ENCODE assay signal across 11 cellular contexts in the genomic region with DNA sequence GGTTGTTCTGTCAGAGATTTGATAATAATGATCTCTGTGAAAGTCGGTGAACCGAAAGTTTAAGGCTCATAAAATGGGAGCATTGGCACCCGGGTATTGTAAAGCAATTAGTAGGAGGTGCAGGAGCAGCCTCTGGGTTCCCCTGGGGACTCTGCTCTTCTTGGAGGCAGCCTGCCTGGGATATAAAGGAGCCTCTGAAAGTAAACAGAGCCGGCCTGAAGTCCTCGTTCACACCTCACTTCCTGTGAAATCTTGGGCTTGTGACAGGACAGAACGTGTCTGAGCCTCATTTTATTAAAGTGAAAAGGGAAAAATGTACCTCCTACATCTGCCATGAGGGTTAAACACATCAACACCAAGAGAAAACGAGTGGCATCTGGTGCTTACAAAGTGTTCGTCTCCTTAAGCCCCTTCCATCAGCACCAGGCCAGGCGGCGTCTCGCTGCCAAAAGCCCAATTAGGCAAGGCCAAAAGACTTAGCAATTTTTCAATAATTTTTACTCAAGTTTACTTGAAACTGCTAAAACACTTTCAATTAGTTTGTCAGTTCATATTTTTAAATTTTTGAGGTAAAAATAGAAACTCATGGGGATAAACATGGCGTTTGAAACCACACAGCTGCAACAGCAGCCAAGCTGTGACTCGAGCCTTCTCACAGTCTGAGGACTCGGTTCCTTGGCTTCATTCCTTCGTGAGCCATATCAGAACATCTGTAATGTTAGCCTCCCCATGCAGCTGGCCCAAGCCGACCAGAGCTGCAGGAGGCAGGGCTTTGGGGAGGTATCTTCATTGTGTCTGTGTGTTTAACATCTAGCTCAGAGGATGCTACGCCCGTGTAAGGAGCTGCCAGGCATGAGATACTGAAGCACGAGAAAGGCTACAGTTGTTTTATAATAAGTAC. TPM values are rescaled to one million over a fixed set of nuclear protein-coding genes. Genes with fewer than 3 reads are reported as not detected.
DNase-seq lines count a peak whose midpoint lies in the region; ATAC-seq, FAIRE-seq and TF ChIP-seq lines count a peak whose summit lies in the region.
"Had no signal": no experiment of that assay in that cellular context is flagged by ENCODE, and none has a peak within 500 bp of the region (broad histone marks: within the 10 kb centered on the region; RNA-seq: fewer than 3 reads in every experiment).

No MANE protein-coding gene starts in this region.

- H3K79me2 ChIP-seq in fibroblast of lung (ENCODE audit: control insufficient read depth, insufficient read depth, low read length), result no peaks in the 10 kb centered on the region

- H3K36me3 ChIP-seq in fibroblast of lung (ENCODE audit: control insufficient read depth, insufficient read depth, low read length), result no peaks in the 10 kb centered on the region
- no peaks in the 10 kb centered on the region for H3K36me3 ChIP-seq in rectal smooth muscle tissue (ENCODE audit: control insufficient read depth, insufficient read depth, low read length)
- H3K36me3 ChIP-seq in naive thymus-derived CD4-positive, alpha-beta T cell (ENCODE audit: control insufficient read depth in 2 of 3, insufficient read depth in 3 of 3, low read length in 3 of 3), result no peaks in the 10 kb centered on the region

- TF ChIP-seq CTCF in fibroblast of lung (conservative IDR thresholded peaks at IDR 0.05 in 1 of 2, IDR thresholded peaks at IDR 0.05 in 1 of 2; ENCODE audit: low read depth in 1 of 2, low read length in 2 of 2) (no peak), D721Med (IDR thresholded peaks at IDR 0.05; ENCODE audit: insufficient read depth, missing control alignments) (no peak)

- no peak overlapping the region for H3K4me2 ChIP-seq in fibroblast of lung (ENCODE audit: extremely low read depth, insufficient read depth, low read length)

- H3K9ac ChIP-seq in fibroblast of lung (ENCODE audit: insufficient read depth, low read length) (no peak overlapping the region), rectal smooth muscle tissue (ENCODE audit: low read length) (no peak overlapping the region)

- no peaks in the 10 kb centered on the region for H3K9me3 Mint-ChIP-seq in naive thymus-derived CD4-positive, alpha-beta T cell
- H3K9me3 Mint-ChIP-seq: activated naive CD4-positive, alpha-beta T cell treated with anti-CD3 and anti-CD28 coated beads for 36 hours had no signal

- H3K36me3 Mint-ChIP-seq in naive thymus-derived CD4-positive, alpha-beta T cell, result peaks cover 0 to 2% (median 0%) of the 10 kb centered on the region in 5 donors

- no peaks in the 10 kb centered on the region for H4K20me1 ChIP-seq in fibroblast of lung (ENCODE audit: control insufficient read depth, extremely low read depth, insufficient read depth, low read length)

- CTCF ChIA-PET in naive thymus-derived CD4-positive, alpha-beta T cell (lab: Charles Lee), result no interaction called here

- no peaks in the 10 kb centered on the region for H3K9me3 ChIP-seq in fibroblast of lung (ENCODE audit: control insufficient read depth, insufficient read depth, low read depth, low read length)
- H3K9me3 ChIP-seq in naive thymus-derived CD4-positive, alpha-beta T cell (ENCODE audit: control insufficient read depth in 2 of 3, low read length in 3 of 3), result no peaks in the 10 kb centered on the region

- peaks cover 5% of the 10 kb centered on the region for H3K27me3 ChIP-seq in fibroblast of lung (ENCODE audit: control insufficient read depth, insufficient read depth, low read length)
- H3K27me3 ChIP-seq in rectal smooth muscle tissue (ENCODE audit: control insufficient read depth, insufficient read depth, low read length), result no peaks in the 10 kb centered on the region
- no peaks in the 10 kb centered on the region for H3K27me3 ChIP-seq in naive thymus-derived CD4-positive, alpha-beta T cell (ENCODE audit: control insufficient read depth in 2 of 2, insufficient read depth in 2 of 2, low read length in 2 of 2)

- H3K4me1 Mint-ChIP-seq in naive thymus-derived CD4-positive, alpha-beta T cell, result peaks cover 0 to 2% (median 0%) of the 10 kb centered on the region in 7 donors

- no peak for ATAC-seq in HG03139 (IDR thresholded peaks at IDR 0.05; ENCODE audit: unreplicated experiment)
- ATAC-seq in HG02884 (IDR thresholded peaks at IDR 0.05; ENCODE audit: unreplicated experiment), result no peak
- ATAC-seq in naive thymus-derived CD4-positive, alpha-beta T cell, result no peak

- TF ChIP-seq POLR2A in GM12891 (IDR thresholded peaks at IDR 0.05; ENCODE audit: low read depth, low read length), result no peak

- H3K27ac Mint-ChIP-seq in naive thymus-derived CD4-positive, alpha-beta T cell, result no peak overlapping the region
- H3K27ac Mint-ChIP-seq: activated naive CD4-positive, alpha-beta T cell treated with anti-CD3 and anti-CD28 coated beads for 36 hours had no signal

- POLR2A ChIA-PET in naive thymus-derived CD4-positive, alpha-beta T cell (lab: Charles Lee), result no interaction called here

- DNase-seq in GM12891 (ENCODE audit: insufficient read length, low spot score) (no peak), NCI-H2227 (lab: John Stamatoyannopoulos, UW; ENCODE audit: unreplicated experiment) (peak; percentile 39), fibroblast of lung (ENCODE audit: low read depth in 2 of 2) (peak; percentile 54 to 72), D721Med (ENCODE audit: insufficient read length, low spot score) (no peak)
- DNase-seq in naive thymus-derived CD4-positive, alpha-beta T cell, result no peak
- DNase-seq: activated naive CD4-positive, alpha-beta T cell treated with anti-CD3 and anti-CD28 coated beads for 36 hours; head of caudate nucleus had no signal

- intact Hi-C loops in naive thymus-derived CD4-positive, alpha-beta T cell (cut with micrococcal nuclease), result no loop called here

- peaks cover 37 to 74% (median 51%) of the 10 kb centered on the region in 5 donors for H3K27me3 Mint-ChIP-seq in naive thymus-derived CD4-positive, alpha-beta T cell

- H3K4me3 Mint-ChIP-seq in naive thymus-derived CD4-positive, alpha-beta T cell, result no peak overlapping the region
- H3K4me3 Mint-ChIP-seq: activated naive CD4-positive, alpha-beta T cell treated with anti-CD3 and anti-CD28 coated beads for 36 hours had no signal

- H3K4me1 ChIP-seq in fibroblast of lung (ENCODE audit: control insufficient read depth, extremely low read depth, insufficient read depth, low read length) (peaks cover 4% of the 10 kb centered on the region), rectal smooth muscle tissue (ENCODE audit: control insufficient read depth, insufficient read depth, low read length) (peaks cover 15% of the 10 kb centered on the region)
- H3K4me1 ChIP-seq in naive thymus-derived CD4-positive, alpha-beta T cell (ENCODE audit: control insufficient read depth in 2 of 2, insufficient read depth in 2 of 2, low read length in 2 of 2), result no peaks in the 10 kb centered on the region

- H2AFZ ChIP-seq in fibroblast of lung (ENCODE audit: low read length), result peak overlapping the region; percentile 90

- FAIRE-seq in GM12891 (lab: Jason Lieb, UNC), result peak; percentile 28
- FAIRE-seq in D721Med (lab: Jason Lieb, UNC), result no peak

- no peak overlapping the region for H3K27ac ChIP-seq in fibroblast of lung (ENCODE audit: insufficient read depth, low read length)
- H3K27ac ChIP-seq in rectal smooth muscle tissue (ENCODE audit: low read depth, low read length), result peak overlapping the region; percentile 55
- no peak overlapping the region for H3K27ac ChIP-seq in naive thymus-derived CD4-positive, alpha-beta T cell (ENCODE audit: low read depth, low read length)
- H3K27ac ChIP-seq: VCaP had no signal

- peak overlapping the region in 1 of 4 experiments; percentile 17 for H3K4me3 ChIP-seq in fibroblast of lung (replicated peaks in 1 of 4; ENCODE audit: control extremely low read depth in 1 of 4, insufficient read depth in 1 of 4, low read depth in 3 of 4, low read length in 4 of 4)
- no peak overlapping the region for H3K4me3 ChIP-seq in rectal smooth muscle tissue (ENCODE audit: low read length)
- no peak overlapping the region for H3K4me3 ChIP-seq in naive thymus-derived CD4-positive, alpha-beta T cell (ENCODE audit: low read length)

TF ChIP-seq in GM12891, 5 proteins besides CTCF, POLR2A, EP300 and RAD21:
- TF ChIP-seq POLR2AphosphoS5 (IDR thresholded peaks at IDR 0.05; ENCODE audit: low read depth, low read length) (no peak), TAF1 (IDR thresholded peaks at IDR 0.05; ENCODE audit: low read depth, low read length) (no peak), POU2F2 (IDR thresholded peaks at IDR 0.05; ENCODE audit: low read depth, low read length) (no peak), SPI1 (IDR thresholded peaks at IDR 0.05; ENCODE audit: low read depth, low read length) (no peak), PAX5 (IDR thresholded peaks at IDR 0.05; ENCODE audit: insufficient read depth, low read length, severe bottlenecking) (no peak)

RNA-seq across cellular contexts. Expression of a gene that starts 33.6 kb away (rescaled TPM):
- 0.01 TPM for polyA plus RNA-seq in GM12891 (2012; ENCODE audit: low read depth, missing spikeins)
- total RNA-seq in fibroblast of lung, result 0.17 and 0.26 TPM in 2 replicates
- polyA plus RNA-seq in fibroblast of lung, result 1.0 and 1.2 TPM in 2 replicates
- 0.91 and 1.0 TPM in 2 replicates for polyA plus RNA-seq in fibroblast of lung (2012)
- polyA minus RNA-seq in fibroblast of lung (ENCODE audit: low replicate concordance), result 0.48 TPM in 1 of 2 replicates, not detected in the other
- total RNA-seq in naive thymus-derived CD4-positive, alpha-beta T cell, result 1 to 10 TPM in 1 of 5 experiments, not detected in 4; 2.7 TPM
- polyA plus RNA-seq in naive thymus-derived CD4-positive, alpha-beta T cell, result not detected
- total RNA-seq: activated naive CD4-positive, alpha-beta T cell treated with anti-CD3 and anti-CD28 coated beads for 36 hours had no signal

Comparison
In these comparisons a context has a peak if more than half of its experiments do, and no peak if none do; other contexts are left out.
1. DNase-seq: peak in NCI-H2227 (single experiment) and fibroblast of lung (2 of 2); none in GM12891 (single experiment), D721Med (single experiment) and naive thymus-derived CD4-positive, alpha-beta T cell (0 of 9).